1 cellular context compared by ENCODE assay signal in the genomic region with DNA sequence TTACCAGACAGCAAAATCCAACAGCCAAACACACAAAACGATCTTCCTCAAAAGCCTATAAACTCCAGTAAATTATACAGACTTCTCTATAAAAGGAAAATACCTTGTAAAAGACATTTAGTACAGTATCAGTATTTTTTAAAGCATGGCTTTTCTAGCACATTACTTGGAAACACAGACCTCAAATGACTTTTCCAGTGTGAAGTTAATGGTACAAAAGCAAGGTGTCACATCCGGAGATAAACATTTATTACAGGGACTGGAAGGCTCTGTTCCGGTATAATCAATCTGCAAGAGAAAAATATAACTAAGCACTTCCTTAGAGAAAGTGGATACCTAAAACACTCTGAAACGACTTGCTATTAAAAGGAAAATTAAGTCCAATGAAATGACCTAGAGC.
TF ChIP-seq lines count a peak whose summit lies in the region.

No MANE protein-coding gene starts in this region.

TF ChIP-seq in GM12878, 131 proteins besides CTCF, POLR2A, EP300 and RAD21:
- no peak for TF ChIP-seq MXI1 (IDR thresholded peaks at IDR 0.05; ENCODE audit: low read depth, low read length)
- no peak for TF ChIP-seq PAX8 (IDR thresholded peaks at IDR 0.05)
- TF ChIP-seq, protein P1, sequence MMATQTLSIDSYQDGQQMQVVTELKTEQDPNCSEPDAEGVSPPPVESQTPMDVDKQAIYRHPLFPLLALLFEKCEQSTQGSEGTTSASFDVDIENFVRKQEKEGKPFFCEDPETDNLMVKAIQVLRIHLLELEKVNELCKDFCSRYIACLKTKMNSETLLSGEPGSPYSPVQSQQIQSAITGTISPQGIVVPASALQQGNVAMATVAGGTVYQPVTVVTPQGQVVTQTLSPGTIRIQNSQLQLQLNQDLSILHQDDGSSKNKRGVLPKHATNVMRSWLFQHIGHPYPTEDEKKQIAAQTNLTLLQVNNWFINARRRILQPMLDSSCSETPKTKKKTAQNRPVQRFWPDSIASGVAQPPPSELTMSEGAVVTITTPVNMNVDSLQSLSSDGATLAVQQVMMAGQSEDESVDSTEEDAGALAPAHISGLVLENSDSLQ (IDR thresholded peaks at IDR 0.05): no peak
- no peak for TF ChIP-seq IKZF2 (IDR thresholded peaks at IDR 0.05)
- TF ChIP-seq GATAD2B (conservative IDR thresholded peaks at IDR 0.05; ENCODE audit: low read depth): no peak
- no peak for TF ChIP-seq ZNF207 (IDR thresholded peaks at IDR 0.05; ENCODE audit: borderline replicate concordance)
- TF ChIP-seq ESRRA (IDR thresholded peaks at IDR 0.05; ENCODE audit: low read length): no peak
- TF ChIP-seq, protein P2, sequence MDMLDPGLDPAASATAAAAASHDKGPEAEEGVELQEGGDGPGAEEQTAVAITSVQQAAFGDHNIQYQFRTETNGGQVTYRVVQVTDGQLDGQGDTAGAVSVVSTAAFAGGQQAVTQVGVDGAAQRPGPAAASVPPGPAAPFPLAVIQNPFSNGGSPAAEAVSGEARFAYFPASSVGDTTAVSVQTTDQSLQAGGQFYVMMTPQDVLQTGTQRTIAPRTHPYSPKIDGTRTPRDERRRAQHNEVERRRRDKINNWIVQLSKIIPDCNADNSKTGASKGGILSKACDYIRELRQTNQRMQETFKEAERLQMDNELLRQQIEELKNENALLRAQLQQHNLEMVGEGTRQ (IDR thresholded peaks at IDR 0.05; ENCODE audit: borderline replicate concordance, low read depth, low read length): no peak
- TF ChIP-seq, protein P3, sequence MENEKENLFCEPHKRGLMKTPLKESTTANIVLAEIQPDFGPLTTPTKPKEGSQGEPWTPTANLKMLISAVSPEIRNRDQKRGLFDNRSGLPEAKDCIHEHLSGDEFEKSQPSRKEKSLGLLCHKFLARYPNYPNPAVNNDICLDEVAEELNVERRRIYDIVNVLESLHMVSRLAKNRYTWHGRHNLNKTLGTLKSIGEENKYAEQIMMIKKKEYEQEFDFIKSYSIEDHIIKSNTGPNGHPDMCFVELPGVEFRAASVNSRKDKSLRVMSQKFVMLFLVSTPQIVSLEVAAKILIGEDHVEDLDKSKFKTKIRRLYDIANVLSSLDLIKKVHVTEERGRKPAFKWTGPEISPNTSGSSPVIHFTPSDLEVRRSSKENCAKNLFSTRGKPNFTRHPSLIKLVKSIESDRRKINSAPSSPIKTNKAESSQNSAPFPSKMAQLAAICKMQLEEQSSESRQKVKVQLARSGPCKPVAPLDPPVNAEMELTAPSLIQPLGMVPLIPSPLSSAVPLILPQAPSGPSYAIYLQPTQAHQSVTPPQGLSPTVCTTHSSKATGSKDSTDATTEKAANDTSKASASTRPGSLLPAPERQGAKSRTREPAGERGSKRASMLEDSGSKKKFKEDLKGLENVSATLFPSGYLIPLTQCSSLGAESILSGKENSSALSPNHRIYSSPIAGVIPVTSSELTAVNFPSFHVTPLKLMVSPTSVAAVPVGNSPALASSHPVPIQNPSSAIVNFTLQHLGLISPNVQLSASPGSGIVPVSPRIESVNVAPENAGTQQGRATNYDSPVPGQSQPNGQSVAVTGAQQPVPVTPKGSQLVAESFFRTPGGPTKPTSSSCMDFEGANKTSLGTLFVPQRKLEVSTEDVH (IDR thresholded peaks at IDR 0.05; ENCODE audit: low read depth, partially characterized antibody): no peak
- no peak for TF ChIP-seq SREBF1 (IDR thresholded peaks at IDR 0.05; ENCODE audit: low read length)
- TF ChIP-seq BMI1 (IDR thresholded peaks at IDR 0.05; ENCODE audit: borderline replicate concordance): no peak
- no peak for TF ChIP-seq BACH1 (IDR thresholded peaks at IDR 0.05; ENCODE audit: borderline replicate concordance)
- no peak for TF ChIP-seq MYC (IDR thresholded peaks at IDR 0.05; ENCODE audit: insufficient read depth, insufficient read length, insufficient replicate concordance, low read length, severe bottlenecking)
- no peak for TF ChIP-seq SP1 (IDR thresholded peaks at IDR 0.05; ENCODE audit: low read depth, low read length)
- no peak for TF ChIP-seq YBX1 (IDR thresholded peaks at IDR 0.05)
- no peak for TF ChIP-seq ASH2L (IDR thresholded peaks at IDR 0.05; ENCODE audit: borderline replicate concordance, low read depth)
- TF ChIP-seq RCOR1 (conservative IDR thresholded peaks at IDR 0.05; ENCODE audit: low read depth, low read length): no peak
- no peak for TF ChIP-seq TCF12 (IDR thresholded peaks at IDR 0.05; ENCODE audit: low read depth, low read length)
